Comparison of ENCODE assay signal across 1 cellular context in the genomic region with DNA sequence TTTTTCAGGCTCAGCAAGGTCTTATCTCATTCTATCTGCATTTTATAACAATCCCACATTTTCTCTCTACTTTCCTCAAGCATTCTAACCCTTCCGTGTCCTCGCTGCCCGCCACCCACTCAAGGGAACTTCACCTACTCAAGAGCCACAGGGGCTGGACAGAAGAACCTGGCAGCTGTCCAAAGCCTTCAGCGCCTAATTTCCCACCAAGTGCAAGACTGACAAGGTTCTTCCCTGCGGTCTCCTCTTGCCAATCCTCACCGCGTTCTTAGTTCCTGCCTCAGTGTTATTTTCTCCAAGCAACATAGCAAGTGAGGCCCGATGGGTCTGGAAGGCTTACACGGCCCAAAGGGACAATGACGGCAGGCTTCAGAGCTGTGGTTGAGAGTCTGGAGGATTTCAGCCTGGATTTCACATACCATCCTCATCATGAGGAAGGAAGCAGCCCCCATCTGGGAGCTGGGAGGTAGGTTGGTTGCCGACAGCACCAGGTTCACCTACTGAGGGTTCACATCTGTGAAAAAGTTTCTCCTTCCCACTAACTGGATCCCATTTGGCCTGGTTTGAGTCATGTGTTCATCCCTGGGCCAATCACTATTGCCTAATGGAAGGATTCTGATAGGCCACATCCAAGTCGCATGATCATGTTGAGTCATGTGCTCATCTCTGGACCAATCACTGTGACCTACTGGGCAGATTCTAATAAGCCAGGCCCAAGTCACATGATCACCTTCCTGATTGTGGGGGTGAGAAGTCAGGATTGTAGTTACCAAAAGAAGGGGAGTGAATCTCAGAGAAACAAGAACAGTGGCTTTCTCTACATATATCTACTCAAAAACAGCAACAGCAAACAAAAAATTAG.
TF ChIP-seq lines count a peak whose summit lies in the region.

No MANE protein-coding gene starts in this region.

TF ChIP-seq in GM12878, 131 proteins besides CTCF, POLR2A, EP300 and RAD21:
- TF ChIP-seq, protein P1, sequence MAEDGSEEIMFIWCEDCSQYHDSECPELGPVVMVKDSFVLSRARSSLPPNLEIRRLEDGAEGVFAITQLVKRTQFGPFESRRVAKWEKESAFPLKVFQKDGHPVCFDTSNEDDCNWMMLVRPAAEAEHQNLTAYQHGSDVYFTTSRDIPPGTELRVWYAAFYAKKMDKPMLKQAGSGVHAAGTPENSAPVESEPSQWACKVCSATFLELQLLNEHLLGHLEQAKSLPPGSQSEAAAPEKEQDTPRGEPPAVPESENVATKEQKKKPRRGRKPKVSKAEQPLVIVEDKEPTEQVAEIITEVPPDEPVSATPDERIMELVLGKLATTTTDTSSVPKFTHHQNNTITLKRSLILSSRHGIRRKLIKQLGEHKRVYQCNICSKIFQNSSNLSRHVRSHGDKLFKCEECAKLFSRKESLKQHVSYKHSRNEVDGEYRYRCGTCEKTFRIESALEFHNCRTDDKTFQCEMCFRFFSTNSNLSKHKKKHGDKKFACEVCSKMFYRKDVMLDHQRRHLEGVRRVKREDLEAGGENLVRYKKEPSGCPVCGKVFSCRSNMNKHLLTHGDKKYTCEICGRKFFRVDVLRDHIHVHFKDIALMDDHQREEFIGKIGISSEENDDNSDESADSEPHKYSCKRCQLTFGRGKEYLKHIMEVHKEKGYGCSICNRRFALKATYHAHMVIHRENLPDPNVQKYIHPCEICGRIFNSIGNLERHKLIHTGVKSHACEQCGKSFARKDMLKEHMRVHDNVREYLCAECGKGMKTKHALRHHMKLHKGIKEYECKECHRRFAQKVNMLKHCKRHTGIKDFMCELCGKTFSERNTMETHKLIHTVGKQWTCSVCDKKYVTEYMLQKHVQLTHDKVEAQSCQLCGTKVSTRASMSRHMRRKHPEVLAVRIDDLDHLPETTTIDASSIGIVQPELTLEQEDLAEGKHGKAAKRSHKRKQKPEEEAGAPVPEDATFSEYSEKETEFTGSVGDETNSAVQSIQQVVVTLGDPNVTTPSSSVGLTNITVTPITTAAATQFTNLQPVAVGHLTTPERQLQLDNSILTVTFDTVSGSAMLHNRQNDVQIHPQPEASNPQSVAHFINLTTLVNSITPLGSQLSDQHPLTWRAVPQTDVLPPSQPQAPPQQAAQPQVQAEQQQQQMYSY (CRISPR knock-in tag; IDR thresholded peaks at IDR 0.05), result no peak
- TF ChIP-seq, protein P2, sequence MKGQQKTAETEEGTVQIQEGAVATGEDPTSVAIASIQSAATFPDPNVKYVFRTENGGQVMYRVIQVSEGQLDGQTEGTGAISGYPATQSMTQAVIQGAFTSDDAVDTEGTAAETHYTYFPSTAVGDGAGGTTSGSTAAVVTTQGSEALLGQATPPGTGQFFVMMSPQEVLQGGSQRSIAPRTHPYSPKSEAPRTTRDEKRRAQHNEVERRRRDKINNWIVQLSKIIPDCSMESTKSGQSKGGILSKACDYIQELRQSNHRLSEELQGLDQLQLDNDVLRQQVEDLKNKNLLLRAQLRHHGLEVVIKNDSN (IDR thresholded peaks at IDR 0.05; ENCODE audit: borderline replicate concordance, extremely low read length, insufficient read depth, low read depth, low read length), result peak; percentile 18
- TF ChIP-seq RAD51 (IDR thresholded peaks at IDR 0.05), result peak; percentile 40; the same call in 1 of the 2 replicates
